ENCODE assay signal across 9 cellular contexts in genomic region chr22:35538801-35539321, GRCh38. TPM values are rescaled to one million over a fixed set of nuclear protein-coding genes. Genes with fewer than 3 reads are reported as not detected.
DNase-seq lines count a peak whose midpoint lies in the region; ATAC-seq and TF ChIP-seq lines count a peak whose summit lies in the region.
"Had no signal": no experiment of that assay in that cellular context is flagged by ENCODE, and none has a peak within 500 bp of the region (broad histone marks: within the 10 kb centered on the region; RNA-seq: fewer than 3 reads in every experiment).

No MANE protein-coding gene starts in this region.

- peaks cover 21 to 24% of the 10 kb centered on the region in 2 donors for H3K4me1 ChIP-seq in gastrocnemius medialis

- no peaks in the 10 kb centered on the region for H3K27me3 ChIP-seq in gastrocnemius medialis

- H3K4me3 ChIP-seq in gastrocnemius medialis: no peak overlapping the region

- ATAC-seq in gastrocnemius medialis (no peak), GM21619 (IDR thresholded peaks at IDR 0.05; ENCODE audit: unreplicated experiment) (no peak), HG02885 (IDR thresholded peaks at IDR 0.05; ENCODE audit: poor library complexity, unreplicated experiment) (no peak), GM18907 (IDR thresholded peaks at IDR 0.05; ENCODE audit: unreplicated experiment) (no peak)

- DNase-seq in NCI-H345 (lab: John Stamatoyannopoulos, UW): peak; percentile 34
- no peak for DNase-seq in NCI-H345 treated with DMSO at 0.1 percent for 48 hours (lab: John Stamatoyannopoulos, UW; ENCODE audit: unreplicated experiment)
- DNase-seq in SK-MEL-5 (ENCODE audit: low read depth, low spot score): peak; percentile 67
- DNase-seq in ecto neural progenitor cell (ENCODE audit: low spot score): peak; percentile 72
- peak in 1 of 2 donors; percentile 30 for DNase-seq in gastrocnemius medialis

- peak; percentile 35 to 75 (median 54) for TF ChIP-seq CTCF in gastrocnemius medialis (IDR thresholded peaks at IDR 0.05 in 4 of 5, conservative IDR thresholded peaks at IDR 0.05 in 1 of 5)

- H3K9me3 ChIP-seq in gastrocnemius medialis: no peaks in the 10 kb centered on the region
- H3K9me3 ChIP-seq: neutrophil had no signal

- TF ChIP-seq POLR2A in gastrocnemius medialis (IDR thresholded peaks at IDR 0.05): no peak

- no peaks in the 10 kb centered on the region for H3K36me3 ChIP-seq in gastrocnemius medialis
- H3K36me3 ChIP-seq: neutrophil had no signal

- intact Hi-C loops in gastrocnemius medialis (cut with DNase I; ENCODE audit: low total_unique reads): no loop called here

- H3K27ac ChIP-seq in gastrocnemius medialis: peak overlapping the region; percentile 85 to 96 (median 90)
- H3K27ac ChIP-seq: neutrophil had no signal

- in situ Hi-C loops in SK-MEL-5 (cut with HindIII; ENCODE audit: low pct_unique_long_range_greater_than_20kb, low sequenced_read_pairs): no loop called here
- in situ Hi-C loops in gastrocnemius medialis (cut with MboI; ENCODE audit: low sequenced_read_pairs in 4 of 4): no loop called here

RNA-seq across cellular contexts. Expression of gene RASD2, which starts 1.8 kb away (rescaled TPM):
- 0.37 TPM in 2 replicates for total RNA-seq in SK-MEL-5 (2014; rRNA removed; shearing (Covaris generic))
- 1.6 and 2.3 TPM in 2 replicates for polyA plus RNA-seq in SK-MEL-5 (2015; cell fraction: cytosol; rRNA removed)
- polyA plus RNA-seq in SK-MEL-5 (2015; cell fraction: nucleus; rRNA removed): 1.1 and 2.0 TPM in 2 replicates
- 1 to 10 TPM; 1.8 to 5.4 (median 1.9) TPM for total RNA-seq in gastrocnemius medialis
